In the genomic region with DNA sequence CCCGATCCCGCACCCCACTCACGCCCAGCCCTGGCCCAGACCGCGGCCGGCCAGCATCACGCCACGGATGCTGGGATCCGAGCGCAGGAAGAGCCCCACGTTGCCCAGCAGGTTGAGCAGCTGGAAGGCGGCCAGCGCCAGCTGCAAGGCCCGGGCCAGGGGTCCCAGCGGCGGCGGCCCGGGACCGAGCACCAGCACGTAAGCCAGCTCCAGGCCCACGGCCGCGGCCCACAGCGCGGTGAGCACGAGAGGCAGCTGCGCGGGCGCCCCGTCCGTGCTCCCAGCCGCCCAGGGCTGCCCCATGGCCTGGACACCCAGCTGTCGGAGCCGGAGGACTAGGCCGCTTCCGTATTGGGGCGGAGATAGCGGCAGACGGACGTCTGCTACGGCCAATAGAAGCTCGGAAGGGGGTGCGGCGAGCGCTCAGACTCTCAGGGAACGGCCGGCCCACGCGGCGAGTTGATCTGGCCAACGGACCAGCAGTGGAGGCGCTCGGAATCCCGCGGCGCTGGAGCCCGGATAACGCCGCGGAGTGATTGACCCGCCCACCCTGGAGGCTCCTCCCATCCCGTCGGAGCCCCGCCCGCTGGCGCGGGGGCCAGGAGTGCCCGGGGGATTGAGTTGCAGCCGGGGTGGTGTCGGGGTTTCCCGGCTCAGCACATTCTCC, we compare ENCODE assay signal across 1 cellular context.
TF ChIP-seq lines count a peak whose summit lies in the region.

Gene ZDHHC24, minus strand, starts transcription at position 348 of the 667 bp plus-strand sequence. Its CDS starts 45 bp downstream, at position 303.

TF ChIP-seq in SK-N-SH, 30 proteins besides CTCF, POLR2A, EP300 and RAD21 (continued from another document):
- TF ChIP-seq, protein P1, sequence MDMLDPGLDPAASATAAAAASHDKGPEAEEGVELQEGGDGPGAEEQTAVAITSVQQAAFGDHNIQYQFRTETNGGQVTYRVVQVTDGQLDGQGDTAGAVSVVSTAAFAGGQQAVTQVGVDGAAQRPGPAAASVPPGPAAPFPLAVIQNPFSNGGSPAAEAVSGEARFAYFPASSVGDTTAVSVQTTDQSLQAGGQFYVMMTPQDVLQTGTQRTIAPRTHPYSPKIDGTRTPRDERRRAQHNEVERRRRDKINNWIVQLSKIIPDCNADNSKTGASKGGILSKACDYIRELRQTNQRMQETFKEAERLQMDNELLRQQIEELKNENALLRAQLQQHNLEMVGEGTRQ (IDR thresholded peaks at IDR 0.05; ENCODE audit: borderline replicate concordance, low read depth, low read length), result no peak
- peak; percentile 43 for TF ChIP-seq IRF3 (IDR thresholded peaks at IDR 0.05; ENCODE audit: low read depth, low read length)
- TF ChIP-seq MEF2A (IDR thresholded peaks at IDR 0.05; ENCODE audit: borderline replicate concordance, low read depth), result no peak
- TF ChIP-seq GABPA (IDR thresholded peaks at IDR 0.05; ENCODE audit: low read depth), result peak; percentile 55
- peak; percentile 56; the same call in 1 of the 2 replicates for TF ChIP-seq POLR2AphosphoS5 (IDR thresholded peaks at IDR 0.05; ENCODE audit: low read depth, low read length)
- no peak for TF ChIP-seq TEAD4 (IDR thresholded peaks at IDR 0.05; ENCODE audit: borderline replicate concordance, insufficient read depth)
- TF ChIP-seq JUND (IDR thresholded peaks at IDR 0.05), result no peak
- no peak for TF ChIP-seq NRF1 (IDR thresholded peaks at IDR 0.05; ENCODE audit: low read depth, low read length)
- 0 out of 2 replicates have a peak, but pooled peaks have one; percentile 24 for TF ChIP-seq RFX5 (IDR thresholded peaks at IDR 0.05; ENCODE audit: low read length)
- TF ChIP-seq ELF1 (IDR thresholded peaks at IDR 0.05), result peak; percentile 96
- TF ChIP-seq GATA2 (CRISPR knock-in tag; IDR thresholded peaks at IDR 0.05), result no peak
- TF ChIP-seq SMC3 (IDR thresholded peaks at IDR 0.05; ENCODE audit: low read depth, low read length), result no peak
- TF ChIP-seq TCF12 (IDR thresholded peaks at IDR 0.05), result no peak
- no peak for TF ChIP-seq EZH2phosphoT487 (IDR thresholded peaks at IDR 0.05; ENCODE audit: borderline replicate concordance, low read depth)
- peak; percentile 91 for TF ChIP-seq MXI1 (IDR thresholded peaks at IDR 0.05; ENCODE audit: low read depth, low read length)
- TF ChIP-seq, protein P2, sequence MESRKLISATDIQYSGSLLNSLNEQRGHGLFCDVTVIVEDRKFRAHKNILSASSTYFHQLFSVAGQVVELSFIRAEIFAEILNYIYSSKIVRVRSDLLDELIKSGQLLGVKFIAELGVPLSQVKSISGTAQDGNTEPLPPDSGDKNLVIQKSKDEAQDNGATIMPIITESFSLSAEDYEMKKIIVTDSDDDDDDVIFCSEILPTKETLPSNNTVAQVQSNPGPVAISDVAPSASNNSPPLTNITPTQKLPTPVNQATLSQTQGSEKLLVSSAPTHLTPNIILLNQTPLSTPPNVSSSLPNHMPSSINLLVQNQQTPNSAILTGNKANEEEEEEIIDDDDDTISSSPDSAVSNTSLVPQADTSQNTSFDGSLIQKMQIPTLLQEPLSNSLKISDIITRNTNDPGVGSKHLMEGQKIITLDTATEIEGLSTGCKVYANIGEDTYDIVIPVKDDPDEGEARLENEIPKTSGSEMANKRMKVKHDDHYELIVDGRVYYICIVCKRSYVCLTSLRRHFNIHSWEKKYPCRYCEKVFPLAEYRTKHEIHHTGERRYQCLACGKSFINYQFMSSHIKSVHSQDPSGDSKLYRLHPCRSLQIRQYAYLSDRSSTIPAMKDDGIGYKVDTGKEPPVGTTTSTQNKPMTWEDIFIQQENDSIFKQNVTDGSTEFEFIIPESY (IDR thresholded peaks at IDR 0.05; ENCODE audit: borderline replicate concordance, low read depth), result peak; percentile 45; the same call in 1 of the 2 replicates
- TF ChIP-seq FOXM1 (IDR thresholded peaks at IDR 0.05; ENCODE audit: low read depth), result no peak
- no peak for TF ChIP-seq NFIC (IDR thresholded peaks at IDR 0.05; ENCODE audit: borderline replicate concordance)
- no peak for TF ChIP-seq YY1 (IDR thresholded peaks at IDR 0.05; ENCODE audit: low read depth)
